Comparison of ENCODE assay signal across 5 cellular contexts in the genomic region with DNA sequence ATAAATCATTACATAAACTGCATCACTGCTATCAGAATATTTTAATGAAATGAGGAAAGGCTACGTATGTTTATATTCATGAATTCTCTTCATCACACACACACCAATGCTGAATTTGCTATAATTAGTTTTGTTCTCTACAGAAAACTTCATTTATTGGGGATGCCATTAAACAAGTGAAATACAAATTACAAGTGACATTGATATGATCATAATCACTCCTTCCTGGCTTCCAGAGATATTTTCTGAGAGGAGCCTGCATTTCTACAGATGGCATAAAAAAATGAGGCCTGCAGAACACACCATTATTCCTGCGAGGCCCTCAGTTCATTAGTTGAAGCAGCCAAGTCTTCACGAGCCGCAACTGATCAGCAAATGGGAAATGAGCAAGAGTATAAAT.
"Had no signal": no experiment of that assay in that cellular context is flagged by ENCODE, and none has a peak within 500 bp of the region (broad histone marks: within the 10 kb centered on the region; RNA-seq: fewer than 3 reads in every experiment).

No MANE protein-coding gene starts in this region.

- ATAC-seq: GM23338, K562 had no signal

- H3K4me2 ChIP-seq: GM23338 had no signal

- DNase-seq: H9, HCEC 1CT, IMR-90 had no signal

- H3K4me3 ChIP-seq: GM23338, K562 had no signal

- H2AFZ ChIP-seq: GM23338 had no signal
